In genomic region chr1:234342749-234343148, GRCh38 we compare ENCODE assay signal across 17 cellular contexts. TPM values are rescaled to one million over a fixed set of nuclear protein-coding genes. Genes with fewer than 3 reads are reported as not detected.
DNase-seq lines count a peak whose midpoint lies in the region; ATAC-seq, FAIRE-seq and TF ChIP-seq lines count a peak whose summit lies in the region.
"Had no signal": no experiment of that assay in that cellular context is flagged by ENCODE, and none has a peak within 500 bp of the region (broad histone marks: within the 10 kb centered on the region; RNA-seq: fewer than 3 reads in every experiment).

No MANE protein-coding gene starts in this region.

- POLR2A ChIA-PET in HepG2 (lab: Yijun Ruan, JAX) (no interaction called here), PC-9 (lab: Charles Lee; ENCODE audit: unreplicated experiment) (no interaction called here)

- no peak for TF ChIP-seq RAD21 in HepG2 (CRISPR knock-in tag; IDR thresholded peaks at IDR 0.05)

- WGBS in HepG2 (ENCODE audit: low lambda C conversion rate), result 53% methylated on average over 5 of the region's 5 CpGs

- H3K9me3 ChIP-seq in HepG2 (ENCODE audit: low read length), result no peaks in the 10 kb centered on the region
- no peaks in the 10 kb centered on the region for H3K9me3 ChIP-seq in PC-9 (ENCODE audit: insufficient read depth, low read depth)

- DNase-seq in COLO668 (lab: John Stamatoyannopoulos, UW; ENCODE audit: unreplicated experiment) (peak; percentile 29), NCI-H1092 treated with DMSO at 0.1 percent for 48 hours (lab: John Stamatoyannopoulos, UW) (peak; percentile 20), NCI-H345 treated with DMSO at 0.1 percent for 48 hours (lab: John Stamatoyannopoulos, UW; ENCODE audit: unreplicated experiment) (peak; percentile 36), HepG2 (ENCODE audit: low spot score) (no peak), PC-9 (no peak), mesenteric fat pad (ENCODE audit: low spot score) (no peak), DMS153 (lab: John Stamatoyannopoulos, UW) (no peak)
- DNase-seq: CD8-positive, alpha-beta T cell; DMS79 treated with DMSO at 0.1 percent for 48 hours; MV-4-11; NCI-H187 treated with DMSO at 0.1 percent for 48 hours; NCI-H2171 treated with DMSO at 0.1 percent for 48 hours; NCI-H510A; T-helper 1 cell had no signal

- no peak overlapping the region for H3K4me2 ChIP-seq in HepG2 (ENCODE audit: low read depth, low read length)
- H3K4me2 ChIP-seq in PC-9, result no peak overlapping the region
- H3K4me2 ChIP-seq: BLaER1, KMS-11 had no signal

- no peaks in the 10 kb centered on the region for H3K36me3 ChIP-seq in HepG2 (replicated peaks in 1 of 2; ENCODE audit: control insufficient read depth in 1 of 2, insufficient read depth in 2 of 2, low read length in 2 of 2)
- H3K36me3 ChIP-seq in PC-9 (ENCODE audit: low read depth), result no peaks in the 10 kb centered on the region
- H3K36me3 ChIP-seq: BLaER1 had no signal

- no peak overlapping the region for H3K9ac ChIP-seq in HepG2 (ENCODE audit: insufficient read depth, low read depth, low read length)
- H3K9ac ChIP-seq: BLaER1, KMS-11 had no signal

- H3K27me3 ChIP-seq in HepG2 (ENCODE audit: control insufficient read depth in 1 of 2, insufficient read depth in 2 of 2, low read length in 2 of 2), result no peaks in the 10 kb centered on the region
- H3K27me3 ChIP-seq in PC-9 (ENCODE audit: insufficient read depth, low read depth), result no peaks in the 10 kb centered on the region
- H3K27me3 ChIP-seq: BLaER1 had no signal

- in situ Hi-C loops in HepG2 (cut with HindIII; ENCODE audit: extremely low pct_ligation_motif_present, low pct_unique_long_range_greater_than_20kb), result no loop called here

- BruUV-seq in HepG2 (replicated peaks; lab: Mats Ljungman, UMichigan) (no TSS peak), PC-9 (replicated peaks; lab: Mats Ljungman, UMichigan) (no TSS peak)

- H4K20me1 ChIP-seq in HepG2 (ENCODE audit: insufficient read depth, low read length) (no peaks in the 10 kb centered on the region), PC-9 (ENCODE audit: insufficient read depth) (no peaks in the 10 kb centered on the region)
- H4K20me1 ChIP-seq: BLaER1 had no signal

- CTCF ChIA-PET in HepG2 (lab: Yijun Ruan, JAX; ENCODE audit: low intra/inter-chr PET ratio, low total read pairs), result no interaction called here
- CTCF ChIA-PET in PC-9 (lab: Charles Lee), result no interaction called here

- H3K4me3 ChIP-seq in HepG2 (replicated peaks in 1 of 3; ENCODE audit: insufficient read depth in 1 of 3, low read depth in 2 of 3, low read length in 3 of 3) (no peak overlapping the region), PC-9 (no peak overlapping the region)
- H3K4me3 ChIP-seq: BLaER1 had no signal

- H3K9me2 ChIP-seq in PC-9 (ENCODE audit: insufficient read depth), result no peaks in the 10 kb centered on the region

- TF ChIP-seq EP300 in HepG2 (IDR thresholded peaks at IDR 0.05; ENCODE audit: low read depth in 2 of 2, low read length in 2 of 2) (no peak), HepG2 (CRISPR knock-in tag; IDR thresholded peaks at IDR 0.05; ENCODE audit: borderline replicate concordance) (no peak)

- H3F3A ChIP-seq in PC-9 (ENCODE audit: insufficient read depth, low read depth), result no peaks in the 10 kb centered on the region

- H3K27ac ChIP-seq in HepG2 (ENCODE audit: extremely low read length, insufficient read depth, low read length) (no peak overlapping the region), PC-9 (no peak overlapping the region)
- H3K27ac ChIP-seq: BLaER1, KMS-11 had no signal

- H3K79me2 ChIP-seq in HepG2 (ENCODE audit: insufficient read depth, low read length) (no peaks in the 10 kb centered on the region), PC-9 (ENCODE audit: low read depth) (no peaks in the 10 kb centered on the region)

- H3K4me1 ChIP-seq in HepG2 (ENCODE audit: insufficient read depth, low read length) (peaks cover 7% of the 10 kb centered on the region), PC-9 (replicated peaks; ENCODE audit: insufficient read depth) (no peaks in the 10 kb centered on the region)
- H3K4me1 ChIP-seq: BLaER1 had no signal

- no peak for TF ChIP-seq CTCF in HepG2 (CRISPR knock-in tag; IDR thresholded peaks at IDR 0.05)
- TF ChIP-seq CTCF in PC-9 (conservative IDR thresholded peaks at IDR 0.05), result no peak

- no peak for FAIRE-seq in HepG2 (lab: Jason Lieb, UNC)
- FAIRE-seq: H54 had no signal

- TF ChIP-seq POLR2A in HepG2 (IDR thresholded peaks at IDR 0.05; ENCODE audit: insufficient read depth in 1 of 2, low read depth in 2 of 2, low read length in 2 of 2), result no peak

- peak; percentile 65 for ATAC-seq in HepG2
- ATAC-seq: CD8-positive, alpha-beta T cell had no signal

- intact Hi-C loops in HepG2 (cut with micrococcal nuclease; ENCODE audit: unreplicated experiment), result no loop called here
- intact Hi-C loops in PC-9 (cut with micrococcal nuclease; ENCODE audit: unreplicated experiment), result no loop called here

- no peak overlapping the region for H2AFZ ChIP-seq in HepG2 (ENCODE audit: low read length)
- no peak overlapping the region for H2AFZ ChIP-seq in PC-9

TF ChIP-seq in HepG2, 621 proteins besides CTCF, POLR2A, EP300 and RAD21:
- no peak for TF ChIP-seq ZNF577 (CRISPR knock-in tag; IDR thresholded peaks at IDR 0.05; ENCODE audit: borderline replicate concordance, low read depth)
- TF ChIP-seq MED1 (CRISPR knock-in tag; IDR thresholded peaks at IDR 0.05), result no peak
- no peak for TF ChIP-seq GMEB1 (CRISPR knock-in tag; IDR thresholded peaks at IDR 0.05; ENCODE audit: borderline replicate concordance)
- peak; percentile 63; the same call in 1 of the 2 replicates for TF ChIP-seq KAT2B (IDR thresholded peaks at IDR 0.05; ENCODE audit: borderline replicate concordance, low read depth, low read length)
- TF ChIP-seq PREB (CRISPR knock-in tag; IDR thresholded peaks at IDR 0.05), result no peak
- no peak for TF ChIP-seq ARNT2 (CRISPR knock-in tag; IDR thresholded peaks at IDR 0.05; ENCODE audit: low read depth)
- no peak for TF ChIP-seq TRIM24 (CRISPR knock-in tag; IDR thresholded peaks at IDR 0.05)

RNA-seq across cellular contexts. Expression of gene COA6, which starts 30.5 kb away (rescaled TPM):
- total RNA-seq in HepG2 (2016; rRNA removed; fragmentation: Illumina TruSeq; extraction: Trizol) (104 and 158 TPM in 2 replicates), PC-9 (2021) (73.8 and 77.1 TPM in 2 replicates), mesenteric fat pad (28.0 TPM)
- total RNA-seq in HepG2 (2016; cell fraction: cytosol; rRNA removed; fragmentation: Illumina TruSeq; extraction: Trizol; ENCODE audit: low read depth), result 65.3 and 66.5 TPM in 2 replicates
- 117 and 175 TPM in 2 replicates for total RNA-seq in HepG2 (2016; cell fraction: insoluble cytoplasmic fraction; rRNA removed; fragmentation: Illumina TruSeq; extraction: Trizol)
- 73.2 and 76.4 TPM in 2 replicates for total RNA-seq in HepG2 (2016; cell fraction: membrane; rRNA removed; fragmentation: Illumina TruSeq; extraction: Trizol)
- 44.6 and 50.4 TPM in 2 replicates for total RNA-seq in HepG2 (2016; cell fraction: nucleus; rRNA removed; fragmentation: Illumina TruSeq; extraction: Trizol)
- polyA plus RNA-seq in HepG2 (2011; rRNA removed), result 29.1 and 32.4 TPM in 2 replicates
- 37.1 and 37.6 TPM in 2 replicates for polyA plus RNA-seq in HepG2 (2011; cell fraction: cytosol; rRNA removed)
- 12.7 and 13.3 TPM in 2 replicates for polyA plus RNA-seq in HepG2 (2011; cell fraction: nucleus; rRNA removed)
- 49.6 and 68.8 TPM in 2 replicates for polyA plus RNA-seq in HepG2 (2012)
- 84.3 and 106 TPM in 2 replicates for polyA plus RNA-seq in HepG2 (2016; cell fraction: cytosol; fragmentation: Illumina TruSeq; extraction: Trizol; ENCODE audit: low read depth)
- polyA plus RNA-seq in HepG2 (2016; cell fraction: insoluble cytoplasmic fraction; fragmentation: Illumina TruSeq; extraction: Trizol; ENCODE audit: low read depth), result 196 and 215 TPM in 2 replicates
- polyA plus RNA-seq in HepG2 (2016; cell fraction: membrane; fragmentation: Illumina TruSeq; extraction: Trizol; ENCODE audit: low read depth), result 84.2 and 92.6 TPM in 2 replicates
- 92.2 and 92.5 TPM in 2 replicates for polyA plus RNA-seq in HepG2 (2016; cell fraction: nucleus; fragmentation: Illumina TruSeq; extraction: Trizol; ENCODE audit: insufficient read depth, low read depth)
- polyA minus RNA-seq in HepG2 (2011; rRNA and poly(A)+ RNA removed; ENCODE audit: low replicate concordance), result 12.7 and 15.1 TPM in 2 replicates
- 16.5 and 16.7 TPM in 2 replicates for polyA minus RNA-seq in HepG2 (2011; cell fraction: cytosol; rRNA and poly(A)+ RNA removed)
- 12.4 and 16.9 TPM in 2 replicates for polyA minus RNA-seq in HepG2 (2011; cell fraction: nucleus; rRNA and poly(A)+ RNA removed)

Comparison
In these comparisons a context has a peak if more than half of its experiments do, and no peak if none do; other contexts are left out.
1. DNase-seq: peak in COLO668 (single experiment), NCI-H1092 treated with DMSO at 0.1 percent for 48 hours (single experiment) and NCI-H345 treated with DMSO at 0.1 percent for 48 hours (single experiment); none in HepG2 (single experiment), PC-9 (0 of 2), mesenteric fat pad (single experiment) and DMS153 (single experiment).